ENCODE assay signal across 11 cellular contexts in genomic region chr13:114263590-114263989, GRCh38. TPM values are rescaled to one million over a fixed set of nuclear protein-coding genes. Genes with fewer than 3 reads are reported as not detected.
A peak's percentile ranks its signal among the peaks of the same experiment; 100 is the strongest.
DNase-seq lines count a peak whose midpoint lies in the region; ATAC-seq and TF ChIP-seq lines count a peak whose summit lies in the region.
"Had no signal": no experiment of that assay in that cellular context is flagged by ENCODE, and none has a peak within 500 bp of the region (broad histone marks: within the 10 kb centered on the region; RNA-seq: fewer than 3 reads in every experiment).

No MANE protein-coding gene starts in this region.

- peak; percentile 46 for ATAC-seq in GM21528 (IDR thresholded peaks at IDR 0.05; ENCODE audit: low FRiP score, unreplicated experiment)
- ATAC-seq: PC-3 had no signal

- H3K9me3 Mint-ChIP-seq in T-helper 2 cell treated with Interferon-gamma antibody and Interleukin-4, amounts not matched to agents 5 μg/mL and 100 μg/mL, for 36 hours: peaks cover 4% of the 10 kb centered on the region

- peaks cover 71% of the 10 kb centered on the region for H3K36me3 Mint-ChIP-seq in T-helper 2 cell treated with Interferon-gamma antibody and Interleukin-4, amounts not matched to agents 5 μg/mL and 100 μg/mL, for 36 hours (ENCODE audit: low read depth)

- DNase-seq in DMS79 treated with DMSO at 0.1 percent for 48 hours (lab: John Stamatoyannopoulos, UW) (peak; percentile 52), myocyte (ENCODE audit: low read depth) (peak; percentile 95), DMS153 (lab: John Stamatoyannopoulos, UW) (no peak), HEK293T (ENCODE audit: extremely low spot score) (no peak), ecto neural progenitor cell (ENCODE audit: low spot score) (no peak), HUDEP-2 (lab: John Stamatoyannopoulos, UW; ENCODE audit: unreplicated experiment in 76 of 76) (no peak)
- no peak for DNase-seq in T-helper 2 cell treated with Interferon-gamma antibody and Interleukin-4, amounts not matched to agents 5 μg/mL and 100 μg/mL, for 36 hours (ENCODE audit: low spot score)
- DNase-seq: COR-L47, NCI-H2029, PC-3 had no signal

- H3K27me3 Mint-ChIP-seq in T-helper 2 cell treated with Interferon-gamma antibody and Interleukin-4, amounts not matched to agents 5 μg/mL and 100 μg/mL, for 36 hours (ENCODE audit: low read depth): no peaks in the 10 kb centered on the region

- H3K27ac Mint-ChIP-seq in T-helper 2 cell treated with Interferon-gamma antibody and Interleukin-4, amounts not matched to agents 5 μg/mL and 100 μg/mL, for 36 hours: peak overlapping the region; percentile 72

- CTCF ChIA-PET in HEK293T (lab: Yijun Ruan, JAX): no interaction called here

- H3K4me3 Mint-ChIP-seq in T-helper 2 cell treated with Interferon-gamma antibody and Interleukin-4, amounts not matched to agents 5 μg/mL and 100 μg/mL, for 36 hours: peak overlapping the region; percentile 55

- POLR2A ChIA-PET in HEK293T (lab: Yijun Ruan, JAX): no interaction called here

- H3K4me1 Mint-ChIP-seq in T-helper 2 cell treated with Interferon-gamma antibody and Interleukin-4, amounts not matched to agents 5 μg/mL and 100 μg/mL, for 36 hours (ENCODE audit: low read depth): peaks cover 35% of the 10 kb centered on the region

TF ChIP-seq in HEK293T, 16 proteins besides CTCF, POLR2A, EP300 and RAD21:
- TF ChIP-seq ZNF384 (IDR thresholded peaks at IDR 0.05) (no peak), CTBP1 (IDR thresholded peaks at IDR 0.05; ENCODE audit: borderline replicate concordance) (no peak), FOXK2 (IDR thresholded peaks at IDR 0.05) (no peak), SUZ12 (IDR thresholded peaks at IDR 0.05) (no peak), FOXA1 (IDR thresholded peaks at IDR 0.05) (no peak), ELF4 (IDR thresholded peaks at IDR 0.05) (no peak), ARNT (IDR thresholded peaks at IDR 0.05) (no peak), TARDBP (IDR thresholded peaks at IDR 0.05) (no peak), LEF1 (IDR thresholded peaks at IDR 0.05; ENCODE audit: borderline replicate concordance) (no peak), HDGF (IDR thresholded peaks at IDR 0.05; ENCODE audit: borderline replicate concordance) (no peak), FOXM1 (IDR thresholded peaks at IDR 0.05; ENCODE audit: borderline replicate concordance) (no peak), L3MBTL2 (conservative IDR thresholded peaks at IDR 0.05) (no peak), SP1 (IDR thresholded peaks at IDR 0.05) (no peak), BHLHE40 (IDR thresholded peaks at IDR 0.05; ENCODE audit: borderline replicate concordance) (no peak), NFRKB (IDR thresholded peaks at IDR 0.05) (no peak)
- TF ChIP-seq, protein P1, sequence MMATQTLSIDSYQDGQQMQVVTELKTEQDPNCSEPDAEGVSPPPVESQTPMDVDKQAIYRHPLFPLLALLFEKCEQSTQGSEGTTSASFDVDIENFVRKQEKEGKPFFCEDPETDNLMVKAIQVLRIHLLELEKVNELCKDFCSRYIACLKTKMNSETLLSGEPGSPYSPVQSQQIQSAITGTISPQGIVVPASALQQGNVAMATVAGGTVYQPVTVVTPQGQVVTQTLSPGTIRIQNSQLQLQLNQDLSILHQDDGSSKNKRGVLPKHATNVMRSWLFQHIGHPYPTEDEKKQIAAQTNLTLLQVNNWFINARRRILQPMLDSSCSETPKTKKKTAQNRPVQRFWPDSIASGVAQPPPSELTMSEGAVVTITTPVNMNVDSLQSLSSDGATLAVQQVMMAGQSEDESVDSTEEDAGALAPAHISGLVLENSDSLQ (IDR thresholded peaks at IDR 0.05): no peak

RNA-seq across cellular contexts. Expression of gene UPF3A, which starts 17.8 kb away (rescaled TPM):
- 49.2 and 56.0 TPM in 2 replicates for total RNA-seq in myocyte
- 43.9 TPM for polyA plus RNA-seq in myocyte (2012)

RNA-seq across cellular contexts. Expression of gene CDC16, which starts 28.9 kb away (rescaled TPM):
- total RNA-seq in myocyte: 30.4 and 35.4 TPM in 2 replicates
- polyA plus RNA-seq in myocyte (2012): 52.0 TPM

RNA-seq across cellular contexts. Expression of gene CHAMP1, which starts 50.7 kb away (rescaled TPM):
- total RNA-seq in myocyte: 12.5 and 16.5 TPM in 2 replicates
- polyA plus RNA-seq in myocyte (2012): 13.5 TPM

Comparison
In these comparisons a context has a peak if more than half of its experiments do, and no peak if none do; other contexts are left out.
1. DNase-seq: peak in DMS79 treated with DMSO at 0.1 percent for 48 hours (single experiment) and myocyte (single experiment); none in T-helper 2 cell treated with Interferon-gamma antibody and Interleukin-4, amounts not matched to agents 5 μg/mL and 100 μg/mL, for 36 hours (single experiment), DMS153 (single experiment), HEK293T (single experiment), ecto neural progenitor cell (single experiment) and HUDEP-2 (0 of 76).